Comparison of ENCODE assay signal across 8 cellular contexts in genomic region chr12:3077572-3078081, GRCh38. TPM values are rescaled to one million over a fixed set of nuclear protein-coding genes. Genes with fewer than 3 reads are reported as not detected.
DNase-seq lines count a peak whose midpoint lies in the region; ATAC-seq and TF ChIP-seq lines count a peak whose summit lies in the region.

No MANE protein-coding gene starts in this region.

- intact Hi-C loops in activated B cell treated with CpG ODN at 0.5 μM for 24 hours (cut with micrococcal nuclease), result loop anchor here (2.0 to 10.0 kb wide), 2 partner anchors 677 to 1243 kb away; partner anchors contain the start of genes CRACR2A and TIGAR

- no peaks in the 10 kb centered on the region for H3K79me2 ChIP-seq in osteoblast (ENCODE audit: insufficient read depth, low read length)

- CTCF ChIA-PET in activated B cell treated with CpG ODN at 0.5 μM for 24 hours (lab: Charles Lee), result no interaction called here

- peaks cover 14% of the 10 kb centered on the region for H3K27me3 Mint-ChIP-seq in activated B cell treated with CpG ODN at 0.5 μM for 24 hours

- H4K20me1 ChIP-seq in osteoblast (ENCODE audit: insufficient read depth, low read length), result peaks cover 6% of the 10 kb centered on the region

- no peaks in the 10 kb centered on the region for H3K9me3 ChIP-seq in osteoblast (ENCODE audit: low read depth, low read length)

- no peaks in the 10 kb centered on the region for H3K27me3 ChIP-seq in osteoblast (ENCODE audit: insufficient read depth, low read length)

- H3K36me3 ChIP-seq in osteoblast (ENCODE audit: insufficient read depth, low read length), result no peaks in the 10 kb centered on the region

- H3K4me1 Mint-ChIP-seq in activated B cell treated with CpG ODN at 0.5 μM for 24 hours, result peaks cover 12% of the 10 kb centered on the region

- H3K36me3 Mint-ChIP-seq in activated B cell treated with CpG ODN at 0.5 μM for 24 hours (ENCODE audit: low read depth), result no peaks in the 10 kb centered on the region

- H3K27ac Mint-ChIP-seq in activated B cell treated with CpG ODN at 0.5 μM for 24 hours, result no peak overlapping the region

- DNase-seq in activated CD4-positive, alpha-beta T cell treated with anti-CD3 and anti-CD28 coated beads for 48 hours, result peak; percentile 11
- DNase-seq in activated CD4-positive, alpha-beta T cell treated with anti-CD3 and anti-CD28 coated beads, Interleukin-2, amount 50 U/mL, for 1 hour, result no peak
- DNase-seq in activated B cell treated with CpG ODN at 0.5 μM for 24 hours (no peak), fibroblast of mammary gland (ENCODE audit: low read depth) (peak; percentile 34), osteoblast (ENCODE audit: insufficient read length, low spot score, missing footprints) (peak; percentile 90), SKM-1 treated with dmso at 0.1 percent for 144 hours (lab: John Stamatoyannopoulos, UW; ENCODE audit: unreplicated experiment) (no peak)

- POLR2A ChIA-PET in activated B cell treated with CpG ODN at 0.5 μM for 24 hours (lab: Charles Lee), result no interaction called here

- ATAC-seq in activated B cell treated with CpG ODN at 0.5 μM for 24 hours (ENCODE audit: low read depth) (no peak), GM18517 (IDR thresholded peaks at IDR 0.05; ENCODE audit: unreplicated experiment) (no peak), GM21515 (IDR thresholded peaks at IDR 0.05; ENCODE audit: unreplicated experiment) (no peak)

- H3K4me3 ChIP-seq in fibroblast of mammary gland (ENCODE audit: control insufficient read depth, low read depth, low read length), result peak overlapping the region; percentile 69
- peak overlapping the region; percentile 76 for H3K4me3 ChIP-seq in osteoblast (ENCODE audit: insufficient read depth, low read length)

- no peaks in the 10 kb centered on the region for H3K9me3 Mint-ChIP-seq in activated B cell treated with CpG ODN at 0.5 μM for 24 hours

- no peak overlapping the region for H3K27ac ChIP-seq in osteoblast (ENCODE audit: low read depth, low read length)

- peak overlapping the region; percentile 80 for H3K4me2 ChIP-seq in osteoblast (ENCODE audit: insufficient read depth, low read length)

- peak overlapping the region; percentile 76 for H2AFZ ChIP-seq in osteoblast (ENCODE audit: low read length)

- H3K4me3 Mint-ChIP-seq in activated B cell treated with CpG ODN at 0.5 μM for 24 hours, result peak overlapping the region; percentile 75

- H3K4me1 ChIP-seq in osteoblast (ENCODE audit: insufficient read depth, low read length), result peaks cover 9% of the 10 kb centered on the region

- no peak for TF ChIP-seq CTCF in activated B cell treated with CpG ODN at 0.5 μM for 24 hours (IDR thresholded peaks at IDR 0.05)
- TF ChIP-seq CTCF in fibroblast of mammary gland (conservative IDR thresholded peaks at IDR 0.05; ENCODE audit: control insufficient read depth, insufficient read depth, low read depth, low read length), result no peak
- no peak for TF ChIP-seq CTCF in osteoblast (IDR thresholded peaks at IDR 0.05; ENCODE audit: extremely low read depth, low read depth, low read length)

RNA-seq across cellular contexts. Expression of gene TSPAN9, which starts 0.4 kb away (rescaled TPM):
- total RNA-seq in activated B cell treated with CpG ODN at 0.5 μM for 24 hours, result 0.20 and 0.54 TPM in 2 replicates
- 12.1 and 13.0 TPM in 2 replicates for total RNA-seq in osteoblast

Comparison
In these comparisons a context has a peak if more than half of its experiments do, and no peak if none do; other contexts are left out.
1. DNase-seq: peak in activated CD4-positive, alpha-beta T cell treated with anti-CD3 and anti-CD28 coated beads for 48 hours (single experiment), fibroblast of mammary gland (single experiment) and osteoblast (single experiment); none in activated CD4-positive, alpha-beta T cell treated with anti-CD3 and anti-CD28 coated beads, Interleukin-2, amount 50 U/mL, for 1 hour (single experiment), activated B cell treated with CpG ODN at 0.5 μM for 24 hours (single experiment) and SKM-1 treated with dmso at 0.1 percent for 144 hours (single experiment).